10 cellular contexts compared by ENCODE assay signal in genomic region chr4:182969651-182970279, GRCh38. TPM values are rescaled to one million over a fixed set of nuclear protein-coding genes. Genes with fewer than 3 reads are reported as not detected.
DNase-seq lines count a peak whose midpoint lies in the region; ATAC-seq, FAIRE-seq and TF ChIP-seq lines count a peak whose summit lies in the region.
"Had no signal": no experiment of that assay in that cellular context is flagged by ENCODE, and none has a peak within 500 bp of the region (broad histone marks: within the 10 kb centered on the region; RNA-seq: fewer than 3 reads in every experiment).

No MANE protein-coding gene starts in this region.

- in situ Hi-C loops in K562 (cut with MboI), result no loop called here

- no peaks in the 10 kb centered on the region for H3K9me1 ChIP-seq in K562 (ENCODE audit: control insufficient read depth, insufficient read depth, low read length)

- peaks cover 9 to 12% of the 10 kb centered on the region in 2 experiments for H3K4me1 ChIP-seq in K562 (replicated peaks in 1 of 2; ENCODE audit: control insufficient read depth in 2 of 2, insufficient read depth in 2 of 2, low read length in 2 of 2)
- no peaks in the 10 kb centered on the region for H3K4me1 ChIP-seq in small intestine (ENCODE audit: control insufficient read depth in 2 of 2, insufficient read depth in 1 of 2, low read depth in 1 of 2, low read length in 1 of 2)
- no peaks in the 10 kb centered on the region for H3K4me1 ChIP-seq in prostate gland (replicated peaks)

- H4K20me1 ChIP-seq in K562 (replicated peaks; ENCODE audit: control insufficient read depth, insufficient read depth, low read length), result no peaks in the 10 kb centered on the region

- H3K36me3 ChIP-seq in K562 (ENCODE audit: control insufficient read depth, insufficient read depth, low read length) (no peaks in the 10 kb centered on the region; the same call in 2 of the 3 replicates), small intestine (ENCODE audit: control insufficient read depth in 2 of 2, insufficient read depth in 2 of 2, low read length in 2 of 2) (no peaks in the 10 kb centered on the region), prostate gland (no peaks in the 10 kb centered on the region)

- POLR2A ChIA-PET in K562 (lab: Yijun Ruan, JAX), result interaction anchor here (0.6 to 1.3 kb wide), 5 partner anchors 16 to 362 kb away, joined by 3 to 5 read pairs (median 3); partner anchors contain the start of gene WWC2

- H3K79me2 ChIP-seq in K562 (ENCODE audit: control insufficient read depth, insufficient read depth, low read length), result no peaks in the 10 kb centered on the region

- intact Hi-C loops in K562 (cut with micrococcal nuclease), result loop anchor here (2.0 kb wide), 2 partner anchors 31 to 59 kb away; no protein-coding TSS in a partner anchor
- intact Hi-C loops in prostate gland (cut with DNase I), result no loop called here

- H3K4me2 ChIP-seq in K562 (ENCODE audit: insufficient read depth, low read length), result peak overlapping the region; percentile 70

- DNase-seq in K562 (ENCODE audit: extremely low read depth in 1 of 4, low spot score in 3 of 4), result peak; percentile 10 to 82 (median 36)
- DNase-seq in small intestine, result no peak
- DNase-seq in glutamatergic neuron, result no peak
- DNase-seq in prostate gland (ENCODE audit: low spot score), result no peak
- DNase-seq: erythroblast had no signal

- TF ChIP-seq CTCF in K562 (IDR thresholded peaks at IDR 0.05 in 2 of 3, conservative IDR thresholded peaks at IDR 0.05 in 1 of 3; ENCODE audit: insufficient read depth in 2 of 3, low read depth in 1 of 3, low read length in 3 of 3) (no peak), glutamatergic neuron (IDR thresholded peaks at IDR 0.05; ENCODE audit: partially characterized antibody, unreplicated experiment) (no peak), prostate gland (IDR thresholded peaks at IDR 0.05) (no peak)

- peaks cover 5% of the 10 kb centered on the region for H3K36me3 Mint-ChIP-seq in glutamatergic neuron (ENCODE audit: unreplicated experiment)

- ATAC-seq in GM18868 (IDR thresholded peaks at IDR 0.05; ENCODE audit: unreplicated experiment), result peak; percentile 84
- peak; percentile 55 for ATAC-seq in GM21825 (IDR thresholded peaks at IDR 0.05; ENCODE audit: unreplicated experiment)
- peak; percentile 40 for ATAC-seq in HG03521 (IDR thresholded peaks at IDR 0.05; ENCODE audit: unreplicated experiment)
- peak; percentile 89 for ATAC-seq in K562
- ATAC-seq: left colon had no signal

- H3K4me3 ChIP-seq in K562, result peak overlapping the region; percentile 34
- H3K4me3 ChIP-seq in small intestine (ENCODE audit: low read depth in 1 of 2, low read length in 2 of 2), result no peak overlapping the region
- H3K4me3 ChIP-seq in prostate gland, result no peak overlapping the region

- TF ChIP-seq RAD21 in K562 (CRISPR knock-in tag; conservative IDR thresholded peaks at IDR 0.05 in 1 of 2, IDR thresholded peaks at IDR 0.05 in 1 of 2), result no peak

- WGBS in K562 (ENCODE audit: insufficient coverage, low coverage, missing lambda C conversion rate), result 2% methylated on average over 9 of the region's 9 CpGs
- WGBS in small intestine, 3 donors, result 31 to 45% (median 35%) methylated on average over 9 of the region's 9 CpGs
- 26% methylated on average over 9 of the region's 9 CpGs for WGBS in prostate gland

- no peaks in the 10 kb centered on the region for H3K4me1 Mint-ChIP-seq in glutamatergic neuron (ENCODE audit: low read depth, unreplicated experiment)

- peak overlapping the region; percentile 24 to 63; a peak in 3 of 4 replicates for H3K9ac ChIP-seq in K562 (ENCODE audit: insufficient read depth in 1 of 2, low read depth in 2 of 2, low read length in 2 of 2)

- H3K27me3 ChIP-seq in K562 (ENCODE audit: control insufficient read depth in 2 of 2, insufficient read depth in 2 of 2, low read length in 2 of 2), result no peaks in the 10 kb centered on the region
- H3K27me3 ChIP-seq in small intestine (ENCODE audit: control insufficient read depth in 2 of 2, insufficient read depth in 2 of 2, low read length in 2 of 2), result no peaks in the 10 kb centered on the region
- H3K27me3 ChIP-seq in prostate gland (replicated peaks; ENCODE audit: insufficient read depth), result no peaks in the 10 kb centered on the region

- H3K9me3 Mint-ChIP-seq in glutamatergic neuron (ENCODE audit: unreplicated experiment), result no peaks in the 10 kb centered on the region

- H3K27ac ChIP-seq in K562 (ENCODE audit: extremely low read depth, low read depth, low read length), result peak overlapping the region; percentile 89
- no peak overlapping the region for H3K27ac ChIP-seq in small intestine (ENCODE audit: low read depth in 1 of 2, low read length in 1 of 2)
- H3K27ac ChIP-seq in prostate gland, result no peak overlapping the region

- no peak overlapping the region for H3K27ac Mint-ChIP-seq in glutamatergic neuron (ENCODE audit: unreplicated experiment)

- peak; percentile 80 for TF ChIP-seq EP300 in K562 (IDR thresholded peaks at IDR 0.05; ENCODE audit: low read length)

- peak; percentile 94 for FAIRE-seq in K562 (lab: Jason Lieb, UNC)
- FAIRE-seq in small intestine (lab: Jason Lieb, UNC), result no peak
- FAIRE-seq: astrocyte had no signal

- TF ChIP-seq POLR2A in K562 (conservative IDR thresholded peaks at IDR 0.05) (no peak), prostate gland (IDR thresholded peaks at IDR 0.05) (no peak)

- no peak overlapping the region for H3K4me3 Mint-ChIP-seq in glutamatergic neuron (ENCODE audit: unreplicated experiment)

- H3K9me3 ChIP-seq in K562 (replicated peaks; ENCODE audit: control insufficient read depth, insufficient read depth, low read depth, low read length) (peaks cover 3% of the 10 kb centered on the region; the same call in 1 of the 2 replicates), small intestine (ENCODE audit: control insufficient read depth, low read depth) (no peaks in the 10 kb centered on the region), prostate gland (no peaks in the 10 kb centered on the region)

- no TSS peak for BruUV-seq in K562 (replicated peaks; lab: Mats Ljungman, UMichigan)

- CTCF ChIA-PET in K562 (lab: Yijun Ruan, JAX; ENCODE audit: low intra/inter-chr PET ratio), result no interaction called here

- H3K27me3 Mint-ChIP-seq in glutamatergic neuron (ENCODE audit: unreplicated experiment), result peaks cover 2% of the 10 kb centered on the region

- peak overlapping the region; percentile 93 for H2AFZ ChIP-seq in K562 (ENCODE audit: low read depth, low read length)

TF ChIP-seq in K562, 482 proteins besides CTCF, POLR2A, EP300 and RAD21 (continues in another document):
- TF ChIP-seq GABPA (tag; conservative IDR thresholded peaks at IDR 0.05; ENCODE audit: low read depth) (no peak), CCNT2 (IDR thresholded peaks at IDR 0.05; ENCODE audit: borderline replicate concordance, extremely low read depth, insufficient read length, low read depth, low read length) (peak; percentile 20), MYNN (IDR thresholded peaks at IDR 0.05) (no peak; the same call in 1 of the 2 replicates), MYNN (CRISPR knock-in tag; IDR thresholded peaks at IDR 0.05) (no peak), PBX2 (CRISPR knock-in tag; IDR thresholded peaks at IDR 0.05; ENCODE audit: low read depth) (no peak), PBX2 (tag; conservative IDR thresholded peaks at IDR 0.05; ENCODE audit: low read depth) (0 out of 2 replicates have a peak, but pooled peaks have one; percentile 15), ZKSCAN3 (CRISPR knock-in tag; IDR thresholded peaks at IDR 0.05) (no peak), ETV6 (IDR thresholded peaks at IDR 0.05; ENCODE audit: borderline replicate concordance in 1 of 2, low read depth in 2 of 2, low read length in 1 of 2) (peak in 1 of 2 experiments; percentile 61; a peak in 2 of 4 replicates), ETV6 (CRISPR knock-in tag; IDR thresholded peaks at IDR 0.05; ENCODE audit: borderline replicate concordance) (no peak), ELF1 (tag; IDR thresholded peaks at IDR 0.05) (no peak)

RNA-seq across cellular contexts. Expression of gene DCTD, which starts 52.6 kb away (rescaled TPM):
- total RNA-seq in K562 (2011; cell fraction: chromatin; rRNA removed; ENCODE audit: low replicate concordance), result 102 and 114 TPM in 2 replicates
- total RNA-seq in K562 (2011; cell fraction: nucleolus; rRNA removed), result 84.7 and 95.4 TPM in 2 replicates
- 123 and 174 TPM in 2 replicates for total RNA-seq in K562 (2011; cell fraction: nucleoplasm; rRNA removed)
- total RNA-seq in K562 (2014; rRNA removed) (54.8 and 63.8 TPM in 2 replicates), K562 (2014; rRNA removed; fragmentation: Illumina TruSeq; extraction: Trizol) (71.6 and 81.9 TPM in 2 replicates), K562 (2015; rRNA removed; fragmentation: Illumina TruSeq; extraction: Trizol) (75.1 and 76.5 TPM in 2 replicates), K562 (2021) (93.7 and 101 TPM in 2 replicates), glutamatergic neuron (ENCODE audit: unreplicated experiment) (44.5 TPM), prostate gland (10 to 100 TPM; 62.3 to 69.5 TPM)
- polyA plus RNA-seq in K562 (2011; rRNA removed) (113 and 114 TPM in 2 replicates), K562 (2014; fragmentation: Illumina TruSeq; extraction: Trizol) (94.6 and 99.4 TPM in 2 replicates), K562 (2014; fragmentation: Nextera tagmentation; extraction: Ambion mirVana) (10 to 100 TPM; 38.7 to 51.8 TPM), K562 (2014; rRNA removed) (80.0 and 81.8 TPM in 2 replicates), small intestine (10 to 100 TPM; 17.9 to 64.8 (median 30.3) TPM)
- polyA plus RNA-seq in K562 (2011; cell fraction: cytosol; rRNA removed), result 83.1 and 112 TPM in 2 replicates
- 148 and 169 TPM in 2 replicates for polyA plus RNA-seq in K562 (2011; cell fraction: nucleus; rRNA removed)
- 77.9 and 94.5 TPM in 2 replicates for polyA plus RNA-seq in K562 (2012)
- 128 and 153 TPM in 2 replicates for polyA minus RNA-seq in K562 (2011; rRNA and poly(A)+ RNA removed)
- polyA minus RNA-seq in K562 (2011; cell fraction: cytosol; rRNA and poly(A)+ RNA removed), result 40.1 and 42.8 TPM in 2 replicates
- 45.5 and 68.2 TPM in 2 replicates for polyA minus RNA-seq in K562 (2011; cell fraction: nucleus; rRNA and poly(A)+ RNA removed)

Comparison
In these comparisons a context has a peak if more than half of its experiments do, and no peak if none do; other contexts are left out.
1. DNase-seq: peak in K562 (4 of 4); none in small intestine (single experiment), glutamatergic neuron (single experiment) and prostate gland (single experiment).
2. Peak in every context shown above with its lines, with median percentiles within 50 percentile points of each other: ATAC-seq.